In genomic region chr15:90884719-90885431, GRCh38 we compare ENCODE assay signal across 6 cellular contexts. TPM values are rescaled to one million over a fixed set of nuclear protein-coding genes. Genes with fewer than 3 reads are reported as not detected.
A peak's percentile ranks its signal among the peaks of the same experiment; 100 is the strongest.
DNase-seq lines count a peak whose midpoint lies in the region; ATAC-seq and TF ChIP-seq lines count a peak whose summit lies in the region.

No MANE protein-coding gene starts in this region.

- no peak for ATAC-seq in CD8-positive, alpha-beta T cell
- ATAC-seq in HG02970 (IDR thresholded peaks at IDR 0.05; ENCODE audit: low FRiP score, unreplicated experiment) = no peak

- H3K36me3 Mint-ChIP-seq in CD8-positive, alpha-beta T cell = peaks cover 11% of the 10 kb centered on the region
- peaks cover 4% of the 10 kb centered on the region for H3K36me3 Mint-ChIP-seq in mesothelial cell of epicardium

- H3K9ac ChIP-seq in adipocyte (ENCODE audit: low read length) = peak overlapping the region; percentile 90

- peaks cover 9% of the 10 kb centered on the region for H3K36me3 ChIP-seq in CD8-positive, alpha-beta T cell (ENCODE audit: insufficient read depth, low read length)
- peaks cover 26% of the 10 kb centered on the region for H3K36me3 ChIP-seq in adipocyte (ENCODE audit: control insufficient read depth, insufficient read depth, low read length, severe bottlenecking)

- peaks cover 8% of the 10 kb centered on the region for H3K27me3 Mint-ChIP-seq in CD8-positive, alpha-beta T cell (ENCODE audit: low read depth)
- no peaks in the 10 kb centered on the region for H3K27me3 Mint-ChIP-seq in mesothelial cell of epicardium (ENCODE audit: low read depth)

- H3K27me3 ChIP-seq in CD8-positive, alpha-beta T cell (ENCODE audit: insufficient read depth, low read length) = no peaks in the 10 kb centered on the region
- H3K27me3 ChIP-seq in adipocyte (replicated peaks; ENCODE audit: control insufficient read depth, insufficient read depth, low read length) = no peaks in the 10 kb centered on the region

- H3K9me3 ChIP-seq in CD8-positive, alpha-beta T cell (ENCODE audit: low read length) = no peaks in the 10 kb centered on the region
- H3K9me3 ChIP-seq in adipocyte (ENCODE audit: control insufficient read depth, low read length) = no peaks in the 10 kb centered on the region

- peak overlapping the region; percentile 50 for H3K4me3 Mint-ChIP-seq in CD8-positive, alpha-beta T cell
- peak overlapping the region; percentile 62 for H3K4me3 Mint-ChIP-seq in mesothelial cell of epicardium

- peaks cover 7% of the 10 kb centered on the region for H3K4me1 Mint-ChIP-seq in CD8-positive, alpha-beta T cell (ENCODE audit: low read depth)
- H3K4me1 Mint-ChIP-seq in mesothelial cell of epicardium = peaks cover 25% of the 10 kb centered on the region

- TF ChIP-seq CTCF in CD8-positive, alpha-beta T cell (IDR thresholded peaks at IDR 0.05) = no peak
- no peak for TF ChIP-seq CTCF in mesothelial cell of epicardium (IDR thresholded peaks at IDR 0.05; ENCODE audit: unreplicated experiment)

- no peak overlapping the region for H3K4me3 ChIP-seq in CD8-positive, alpha-beta T cell (ENCODE audit: low read depth, low read length)
- H3K4me3 ChIP-seq in adipocyte (ENCODE audit: low read length) = peak overlapping the region; percentile 70

- peak overlapping the region; percentile 41 for H3K27ac Mint-ChIP-seq in CD8-positive, alpha-beta T cell
- H3K27ac Mint-ChIP-seq in mesothelial cell of epicardium = peak overlapping the region; percentile 85

- H3K9me3 Mint-ChIP-seq in CD8-positive, alpha-beta T cell = no peaks in the 10 kb centered on the region
- H3K9me3 Mint-ChIP-seq in mesothelial cell of epicardium = no peaks in the 10 kb centered on the region

- no peak for DNase-seq in CD8-positive, alpha-beta T cell
- no peak for DNase-seq in adipocyte (ENCODE audit: low read depth)
- no peak for DNase-seq in mesothelial cell of epicardium (ENCODE audit: low spot score in 2 of 2, unreplicated experiment in 2 of 2)
- no peak for DNase-seq in DMS53 (lab: John Stamatoyannopoulos, UW)
- no peak for DNase-seq in stimulated activated CD4-positive, alpha-beta T cell treated with anti-CD3 and anti-CD28 coated beads, Interleukin-15, amount 100 ng/mL, for 24 hours

- intact Hi-C loops in CD8-positive, alpha-beta T cell (cut with DNase I, micrococcal nuclease) = loop anchor here (1.0 to 10.0 kb wide), 3 partner anchors 168 to 523 kb away; partner anchors contain the start of gene BLM (in 1 of the 2)

- peaks cover 10% of the 10 kb centered on the region for H3K4me1 ChIP-seq in CD8-positive, alpha-beta T cell (ENCODE audit: insufficient read depth, low read length)
- peaks cover 30% of the 10 kb centered on the region for H3K4me1 ChIP-seq in adipocyte (ENCODE audit: control insufficient read depth, insufficient read depth, low read length)

- no peak overlapping the region for H3K27ac ChIP-seq in CD8-positive, alpha-beta T cell (ENCODE audit: low read depth, low read length)

- POLR2A ChIA-PET in CD8-positive, alpha-beta T cell (lab: Charles Lee) = interaction anchor here (1.3 to 1.9 kb wide), 3 partner anchors 45 to 237 kb away, joined by 3 to 4 read pairs (median 4); no protein-coding TSS in a partner anchor

- CTCF ChIA-PET in CD8-positive, alpha-beta T cell (lab: Charles Lee) = interaction anchor here (0.6 to 5.2 kb wide), 41 partner anchors 9 to 565 kb away, joined by 3 to 95 read pairs (median 5); partner anchors contain the start of genes BLM, HDDC3, MAN2A2 and UNC45A

RNA-seq across cellular contexts. Expression of gene FES, which starts 0.6 kb away (rescaled TPM):
- total RNA-seq in CD8-positive, alpha-beta T cell = 1 to 10 TPM; 4.9 to 6.8 TPM
- 26.5 to 32.6 TPM (median 29.4 TPM) in 3 replicates for total RNA-seq in mesothelial cell of epicardium

RNA-seq across cellular contexts. Expression of gene FURIN, which starts 16.5 kb away (rescaled TPM):
- 100 to 1,000 TPM; 130 to 147 TPM for total RNA-seq in CD8-positive, alpha-beta T cell
- 97.7 to 98.8 TPM (median 98.8 TPM) in 3 replicates for total RNA-seq in mesothelial cell of epicardium

RNA-seq across cellular contexts. Expression of gene MAN2A2, which starts 18.2 kb away (rescaled TPM):
- total RNA-seq in CD8-positive, alpha-beta T cell = 100 to 1,000 TPM; 162 to 172 TPM
- 89.0 to 104 TPM (median 101 TPM) in 3 replicates for total RNA-seq in mesothelial cell of epicardium

RNA-seq across cellular contexts. Expression of gene HDDC3, which starts 47.5 kb away (rescaled TPM):
- 1 to 10 TPM; 5.1 to 6.0 TPM for total RNA-seq in CD8-positive, alpha-beta T cell
- 11.5 to 12.4 TPM (median 11.9 TPM) in 3 replicates for total RNA-seq in mesothelial cell of epicardium

RNA-seq across cellular contexts. Expression of gene UNC45A, which starts 50.2 kb away (rescaled TPM):
- 10 to 100 TPM; 18.2 to 21.0 TPM for total RNA-seq in CD8-positive, alpha-beta T cell
- total RNA-seq in mesothelial cell of epicardium = 75.8 to 79.7 TPM (median 79.3 TPM) in 3 replicates
